In the genomic region with DNA sequence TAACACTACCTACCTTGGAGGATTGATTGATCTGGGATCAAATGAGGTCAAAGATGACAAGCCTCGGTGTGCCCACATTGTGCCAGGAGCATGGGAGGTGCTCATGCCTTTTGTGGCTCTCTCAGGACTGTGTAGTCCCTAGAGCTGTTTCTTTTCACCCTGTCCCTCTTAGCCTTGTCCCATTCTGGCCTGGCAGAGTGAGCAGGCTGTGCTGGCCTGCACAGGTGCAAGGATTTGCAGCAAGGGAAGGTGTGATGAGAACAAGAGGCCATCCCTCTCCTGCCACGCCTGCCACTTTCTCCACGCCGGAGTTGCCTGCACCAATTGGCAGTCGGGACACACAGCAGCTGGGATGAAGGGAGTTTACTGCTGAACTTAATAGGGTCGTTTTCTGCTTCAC, we compare ENCODE assay signal across 21 cellular contexts.
A peak's percentile ranks its signal among the peaks of the same experiment; 100 is the strongest.
DNase-seq lines count a peak whose midpoint lies in the region; ATAC-seq, FAIRE-seq and TF ChIP-seq lines count a peak whose summit lies in the region.
"Had no signal": no experiment of that assay in that cellular context is flagged by ENCODE, and none has a peak within 500 bp of the region (broad histone marks: within the 10 kb centered on the region; RNA-seq: fewer than 3 reads in every experiment).

No MANE protein-coding gene starts in this region.

- H3K23ac ChIP-seq in H1 (ENCODE audit: insufficient read length) (no peak overlapping the region), neuronal stem cell (ENCODE audit: low read depth, low read length, poor library complexity) (no peak overlapping the region)

- CTCF ChIA-PET in H1 (lab: Charles Lee; ENCODE audit: partially characterized antibody) = no interaction called here

- no peak overlapping the region for H3K56ac ChIP-seq in H1 (replicated peaks; ENCODE audit: insufficient read length, low read depth, low read length)

- H2BK12ac ChIP-seq in H1 (ENCODE audit: low read depth, low read length) = no peak overlapping the region
- H2BK12ac ChIP-seq in neuronal stem cell (ENCODE audit: low read length) = no peak overlapping the region

- H3K4ac ChIP-seq in H1 (replicated peaks; ENCODE audit: insufficient read length, low read depth, low read length) = no peak overlapping the region
- H3K4ac ChIP-seq in neuronal stem cell (ENCODE audit: low read length) = no peak overlapping the region

- no peak overlapping the region for H2BK15ac ChIP-seq in H1 (ENCODE audit: low read length)
- no peak overlapping the region for H2BK15ac ChIP-seq in neuronal stem cell (ENCODE audit: low read length)

- H4K8ac ChIP-seq in H1 (ENCODE audit: extremely low read depth, insufficient read depth, low read length) (no peak overlapping the region), neuronal stem cell (ENCODE audit: low read depth, low read length) (no peak overlapping the region)

- TF ChIP-seq POLR2A in H1 (IDR thresholded peaks at IDR 0.05; ENCODE audit: control extremely low read depth in 1 of 2, low read depth in 2 of 2, low read length in 2 of 2) (no peak), gastrocnemius medialis (IDR thresholded peaks at IDR 0.05) (no peak)

- no peak overlapping the region for H4K5ac ChIP-seq in H1 (ENCODE audit: insufficient read length, low read depth, low read length)

- H3K9me3 ChIP-seq in H1 (ENCODE audit: insufficient read depth in 2 of 2, low read depth in 1 of 2, low read length in 1 of 2) (no peaks in the 10 kb centered on the region), neuronal stem cell (replicated peaks in 1 of 2; ENCODE audit: control insufficient read depth in 2 of 2, insufficient read depth in 1 of 2, low read depth in 1 of 2, low read length in 2 of 2) (no peaks in the 10 kb centered on the region), gastrocnemius medialis (no peaks in the 10 kb centered on the region)
- H3K9me3 ChIP-seq: BE2C had no signal

- peak overlapping the region; percentile 48; the same call in 1 of the 2 replicates for H2AK5ac ChIP-seq in H1 (ENCODE audit: low read depth, low read length)
- H2AK5ac ChIP-seq in neuronal stem cell (ENCODE audit: low read depth, low read length) = no peak overlapping the region

- H3K4me3 ChIP-seq in H1 (ENCODE audit: extremely low read depth in 1 of 4, insufficient read depth in 2 of 4, low read depth in 3 of 4, low read length in 4 of 4) = no peak overlapping the region
- no peak overlapping the region for H3K4me3 ChIP-seq in neuronal stem cell (ENCODE audit: low read length in 2 of 2)
- H3K4me3 ChIP-seq in gastrocnemius medialis = no peak overlapping the region
- H3K4me3 ChIP-seq: BLaER1 had no signal

- no peak overlapping the region for H3K9ac ChIP-seq in H1 (replicated peaks in 1 of 4; ENCODE audit: extremely low read depth in 1 of 4, low read depth in 3 of 4, low read length in 3 of 4)
- H3K9ac ChIP-seq in neuronal stem cell (ENCODE audit: low read depth, low read length, poor library complexity) = no peak overlapping the region
- H3K9ac ChIP-seq: BLaER1 had no signal

- in situ Hi-C loops in gastrocnemius medialis (cut with MboI; ENCODE audit: low sequenced_read_pairs in 4 of 4) = no loop called here

- no peak overlapping the region for H3K18ac ChIP-seq in H1 (ENCODE audit: extremely low read depth, low read length)
- peak overlapping the region; percentile 32 for H3K18ac ChIP-seq in neuronal stem cell (ENCODE audit: low read length)

- no peak overlapping the region for H2AFZ ChIP-seq in H1 (ENCODE audit: low read length)
- H2AFZ ChIP-seq in neuronal stem cell (ENCODE audit: low read length) = no peak overlapping the region

- TF ChIP-seq CTCF in H1 (IDR thresholded peaks at IDR 0.05; ENCODE audit: control extremely low read depth in 1 of 3, insufficient read depth in 1 of 3, low read depth in 1 of 3, low read length in 3 of 3) = no peak
- TF ChIP-seq CTCF in gastrocnemius medialis (IDR thresholded peaks at IDR 0.05 in 4 of 5, conservative IDR thresholded peaks at IDR 0.05 in 1 of 5) = no peak

- no peaks in the 10 kb centered on the region for H3K27me3 ChIP-seq in H1 (replicated peaks in 1 of 4; ENCODE audit: control insufficient read depth in 3 of 4, extremely low read depth in 1 of 4, insufficient read depth in 3 of 4, low read length in 3 of 4)
- H3K27me3 ChIP-seq in neuronal stem cell (ENCODE audit: control insufficient read depth in 3 of 3, insufficient read depth in 3 of 3, low read depth in 1 of 3, low read length in 3 of 3) = peaks cover 0 to 7% (median 0%) of the 10 kb centered on the region in 3 experiments
- no peaks in the 10 kb centered on the region for H3K27me3 ChIP-seq in gastrocnemius medialis
- H3K27me3 ChIP-seq: BE2C, BLaER1 had no signal

- DNase-seq in H1 (ENCODE audit: low read depth in 1 of 2, low spot score in 2 of 2) (no peak), left kidney (ENCODE audit: low read depth, low spot score) (peak; percentile 60), neuronal stem cell (ENCODE audit: low spot score) (no peak), gastrocnemius medialis (no peak), left ventricle myocardium superior (no peak)
- DNase-seq: 8988T; ACHN; BE2C; C1 segment of cervical spinal cord; CD4-positive, alpha-beta memory T cell; CD4-positive, CD25-positive, alpha-beta regulatory T cell; CD8-positive, alpha-beta memory T cell; COR-L47; DMS79 treated with DMSO at 0.1 percent for 48 hours; GF-D8 had no signal

- no peaks in the 10 kb centered on the region for H3K36me3 ChIP-seq in H1 (ENCODE audit: control insufficient read depth in 2 of 4, insufficient read depth in 4 of 4, low read length in 3 of 4)
- no peaks in the 10 kb centered on the region for H3K36me3 ChIP-seq in neuronal stem cell (replicated peaks in 1 of 2; ENCODE audit: control insufficient read depth in 2 of 2, insufficient read depth in 2 of 2, low read length in 2 of 2)
- no peaks in the 10 kb centered on the region for H3K36me3 ChIP-seq in gastrocnemius medialis
- H3K36me3 ChIP-seq: BE2C, BLaER1 had no signal

- H2BK5ac ChIP-seq in H1 (ENCODE audit: low read depth, low read length) (no peak overlapping the region), neuronal stem cell (ENCODE audit: low read length) (no peak overlapping the region)

- H3K14ac ChIP-seq in H1 (ENCODE audit: insufficient read length) (no peak overlapping the region), neuronal stem cell (ENCODE audit: low read length) (peak overlapping the region; percentile 25)

- intact Hi-C loops in gastrocnemius medialis (cut with DNase I; ENCODE audit: low total_unique reads) = loop anchor here (5.0 kb wide), 1 partner anchor 162 kb away; no protein-coding TSS in a partner anchor
- intact Hi-C loops in left ventricle myocardium superior (cut with micrococcal nuclease) = no loop called here

- H3K23me2 ChIP-seq in H1 (ENCODE audit: low read depth, low read length) = peaks cover 6% of the 10 kb centered on the region; the same call in 1 of the 2 replicates

- no peak overlapping the region for H2BK20ac ChIP-seq in H1 (ENCODE audit: low read length)

- H4K91ac ChIP-seq in H1 (replicated peaks; ENCODE audit: insufficient read length, low read length) (peak overlapping the region; percentile 44), neuronal stem cell (ENCODE audit: low read depth, low read length, poor library complexity) (no peak overlapping the region)

- H3K4me1 ChIP-seq in H1 (replicated peaks in 1 of 4; ENCODE audit: control insufficient read depth in 3 of 4, insufficient read depth in 4 of 4, low read length in 3 of 4) = no peaks in the 10 kb centered on the region
- no peaks in the 10 kb centered on the region for H3K4me1 ChIP-seq in neuronal stem cell (ENCODE audit: control insufficient read depth in 2 of 2, insufficient read depth in 1 of 2, low read depth in 1 of 2, low read length in 2 of 2)
- peaks cover 4 to 20% of the 10 kb centered on the region in 2 donors for H3K4me1 ChIP-seq in gastrocnemius medialis
- H3K4me1 ChIP-seq: BE2C had no signal

- no peak for ATAC-seq in gastrocnemius medialis
- ATAC-seq in left ventricle myocardium superior = no peak

- H2BK120ac ChIP-seq in H1 (replicated peaks; ENCODE audit: low read depth, low read length) = no peak overlapping the region
- H2BK120ac ChIP-seq in neuronal stem cell (ENCODE audit: low read depth, low read length) = no peak overlapping the region

- POLR2A ChIA-PET in H1 (lab: Charles Lee; ENCODE audit: partially characterized antibody) = no interaction called here

- H3K79me1 ChIP-seq in H1 (ENCODE audit: low read depth, low read length) (no peaks in the 10 kb centered on the region), neuronal stem cell (ENCODE audit: low read depth, low read length) (no peaks in the 10 kb centered on the region)

- WGBS in H1 (ENCODE audit: extremely low coverage in 1 of 2, insufficient coverage in 1 of 2, insufficient read length in 1 of 2, insufficient replicate concordance in 2 of 2, low coverage in 1 of 2, low lambda C conversion rate in 2 of 2, missing lambda C conversion rate in 1 of 2), 2 experiments = 82% methylated on average over 6 of the region's 6 CpGs; no CpG with 5 or more reads in 1 of the 2 experiments
- no CpG with 5 or more reads among the region's 6 CpGs for WGBS in neuronal stem cell (ENCODE audit: extremely low coverage in 2 of 2, insufficient read length in 2 of 2, insufficient replicate concordance in 1 of 2), 2 donors

- H3K4me2 ChIP-seq in H1 (ENCODE audit: insufficient read depth in 1 of 2, low read depth in 2 of 2, low read length in 2 of 2) (no peak overlapping the region), neuronal stem cell (ENCODE audit: insufficient read depth, low read length, poor library complexity, severe bottlenecking) (no peak overlapping the region)
- H3K4me2 ChIP-seq: BLaER1 had no signal

- FAIRE-seq in H1 (lab: Jason Lieb, UNC) = no peak
- FAIRE-seq: A204.1, D721Med, G401.6, GM12891, GM19239 had no signal

- TF ChIP-seq RAD21 in H1 (IDR thresholded peaks at IDR 0.05 in 1 of 2, conservative IDR thresholded peaks at IDR 0.05 in 1 of 2; ENCODE audit: low read depth in 2 of 2, low read length in 2 of 2) = no peak

- no peak for TF ChIP-seq EP300 in H1 (IDR thresholded peaks at IDR 0.05; ENCODE audit: borderline replicate concordance in 1 of 2, low read depth in 2 of 2, low read length in 2 of 2)

- H3K79me2 ChIP-seq in H1 (ENCODE audit: control insufficient read depth in 1 of 2, insufficient read depth in 2 of 2, low read length in 2 of 2) = no peaks in the 10 kb centered on the region

- H4K20me1 ChIP-seq in H1 (replicated peaks in 1 of 2; ENCODE audit: control insufficient read depth in 1 of 2, insufficient read depth in 2 of 2, low read length in 2 of 2) = no peaks in the 10 kb centered on the region
- H4K20me1 ChIP-seq: BLaER1 had no signal

- H3K27ac ChIP-seq in H1 (ENCODE audit: low read depth, low read length) (no peak overlapping the region), neuronal stem cell (replicated peaks; ENCODE audit: low read length) (no peak overlapping the region), gastrocnemius medialis (no peak overlapping the region)
- H3K27ac ChIP-seq: BLaER1 had no signal

TF ChIP-seq in H1, 55 proteins besides CTCF, POLR2A, EP300 and RAD21:
- no peak for TF ChIP-seq KDM1A (IDR thresholded peaks at IDR 0.05; ENCODE audit: borderline replicate concordance, low read length)
- TF ChIP-seq, protein P1, sequence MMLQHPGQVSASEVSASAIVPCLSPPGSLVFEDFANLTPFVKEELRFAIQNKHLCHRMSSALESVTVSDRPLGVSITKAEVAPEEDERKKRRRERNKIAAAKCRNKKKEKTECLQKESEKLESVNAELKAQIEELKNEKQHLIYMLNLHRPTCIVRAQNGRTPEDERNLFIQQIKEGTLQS (IDR thresholded peaks at IDR 0.05; ENCODE audit: insufficient read depth, low read depth, low read length) = no peak
TF ChIP-seq in H1: peak in this region for 0.
